11 cellular contexts compared by ENCODE assay signal in genomic region chr12:125331342-125332052, GRCh38.
DNase-seq lines count a peak whose midpoint lies in the region; ATAC-seq, FAIRE-seq and TF ChIP-seq lines count a peak whose summit lies in the region.
"Had no signal": no experiment of that assay in that cellular context is flagged by ENCODE, and none has a peak within 500 bp of the region (broad histone marks: within the 10 kb centered on the region; RNA-seq: fewer than 3 reads in every experiment).

No MANE protein-coding gene starts in this region.

- POLR2A ChIA-PET in HepG2 (lab: Yijun Ruan, JAX), result no interaction called here
- POLR2A ChIA-PET in naive thymus-derived CD8-positive, alpha-beta T cell (lab: Charles Lee), result no interaction called here

- no peak for TF ChIP-seq RAD21 in HepG2 (CRISPR knock-in tag; IDR thresholded peaks at IDR 0.05)

- no TSS peak for BruUV-seq in HepG2 (replicated peaks; lab: Mats Ljungman, UMichigan)

- H3K79me2 ChIP-seq in HepG2 (ENCODE audit: insufficient read depth, low read length), result no peaks in the 10 kb centered on the region

- peak overlapping the region; percentile 74 for H3K4me2 ChIP-seq in HepG2 (ENCODE audit: low read depth, low read length)

- WGBS in HepG2 (ENCODE audit: low lambda C conversion rate), result 28% methylated on average over 16 of the region's 16 CpGs
- 20 to 31% methylated on average over 16 of the region's 16 CpGs for WGBS in tibial nerve, 2 donors

- H3K27ac ChIP-seq in HepG2 (ENCODE audit: extremely low read length, insufficient read depth, low read length) (no peak overlapping the region), tibial nerve (peak overlapping the region in 3 of 4 donors; percentile 52 to 78 (median 77))

- peaks cover 0 to 13% (median 2%) of the 10 kb centered on the region in 9 donors for H3K9me3 Mint-ChIP-seq in naive thymus-derived CD8-positive, alpha-beta T cell

- CTCF ChIA-PET in HepG2 (lab: Yijun Ruan, JAX; ENCODE audit: low intra/inter-chr PET ratio, low total read pairs), result interaction anchor here (2.1 kb wide), 1 partner anchor 72 kb away, joined by 28 read pairs; no protein-coding TSS in a partner anchor

- 0 out of 2 replicates have a peak overlapping the region, but pooled peaks have one; percentile 3 for H3K9ac ChIP-seq in HepG2 (ENCODE audit: insufficient read depth, low read depth, low read length)

- TF ChIP-seq CTCF in choroid plexus epithelial cell (conservative IDR thresholded peaks at IDR 0.05; ENCODE audit: low read depth, low read length) (no peak), HepG2 (CRISPR knock-in tag; IDR thresholded peaks at IDR 0.05) (no peak), tibial nerve (IDR thresholded peaks at IDR 0.05) (no peak)

- H3K27ac Mint-ChIP-seq in naive thymus-derived CD8-positive, alpha-beta T cell, result no peak overlapping the region
- H3K27ac Mint-ChIP-seq in T-helper 17 cell, result no peak overlapping the region
- H3K27ac Mint-ChIP-seq: activated CD8-positive, alpha-beta memory T cell treated with anti-CD3 and anti-CD28 coated beads, Interleukin-2, amount 10 ng/mL, durations not matched to agents 7 days and 5 days had no signal

- peak overlapping the region; percentile 42 for H3K4me3 ChIP-seq in choroid plexus epithelial cell (ENCODE audit: low read depth, low read length)
- H3K4me3 ChIP-seq in HepG2 (replicated peaks in 1 of 3; ENCODE audit: insufficient read depth in 1 of 3, low read depth in 2 of 3, low read length in 3 of 3), result peak overlapping the region in 2 of 3 experiments; percentile 10 to 63; a peak in 1 of 6 replicates
- H3K4me3 ChIP-seq in tibial nerve, result peak overlapping the region; percentile 16 to 59 (median 40)

- intact Hi-C loops in HepG2 (cut with micrococcal nuclease; ENCODE audit: unreplicated experiment), result loop anchor here (1.0 kb wide), 2 partner anchors 72 to 148 kb away; no protein-coding TSS in a partner anchor

- H3K4me1 Mint-ChIP-seq in naive thymus-derived CD8-positive, alpha-beta T cell, result no peaks in the 10 kb centered on the region
- no peaks in the 10 kb centered on the region for H3K4me1 Mint-ChIP-seq in T-helper 17 cell
- H3K4me1 Mint-ChIP-seq: activated CD8-positive, alpha-beta memory T cell treated with anti-CD3 and anti-CD28 coated beads, Interleukin-2, amount 10 ng/mL, durations not matched to agents 7 days and 5 days had no signal

- DNase-seq in choroid plexus epithelial cell (ENCODE audit: low read depth) (peak; percentile 1), HepG2 (ENCODE audit: low spot score) (no peak), tibial nerve (ENCODE audit: low spot score in 2 of 2) (no peak), NCI-H774 (lab: John Stamatoyannopoulos, UW) (no peak), T-helper 17 cell (no peak), DMS 273 (lab: John Stamatoyannopoulos, UW; ENCODE audit: unreplicated experiment) (no peak)
- no peak for DNase-seq in naive thymus-derived CD8-positive, alpha-beta T cell
- DNase-seq: NCI-H524 treated with DMSO at 0.1 percent for 48 hours had no signal

- no peak overlapping the region for H3K4me3 Mint-ChIP-seq in naive thymus-derived CD8-positive, alpha-beta T cell
- no peak overlapping the region for H3K4me3 Mint-ChIP-seq in T-helper 17 cell
- H3K4me3 Mint-ChIP-seq: activated CD8-positive, alpha-beta memory T cell treated with anti-CD3 and anti-CD28 coated beads, Interleukin-2, amount 10 ng/mL, durations not matched to agents 7 days and 5 days had no signal

- H3K36me3 ChIP-seq in HepG2 (replicated peaks in 1 of 2; ENCODE audit: control insufficient read depth in 1 of 2, insufficient read depth in 2 of 2, low read length in 2 of 2), result no peaks in the 10 kb centered on the region
- no peaks in the 10 kb centered on the region for H3K36me3 ChIP-seq in tibial nerve

- peaks cover 11 to 82% (median 42%) of the 10 kb centered on the region in 5 donors for H3K27me3 Mint-ChIP-seq in naive thymus-derived CD8-positive, alpha-beta T cell
- H3K27me3 Mint-ChIP-seq in T-helper 17 cell, result peaks cover 65% of the 10 kb centered on the region

- ATAC-seq in HG02885 (IDR thresholded peaks at IDR 0.05; ENCODE audit: poor library complexity, unreplicated experiment), result peak; percentile 7
- peak; percentile 21; the same call in 2 of the 3 replicates for ATAC-seq in HepG2
- ATAC-seq in naive thymus-derived CD8-positive, alpha-beta T cell, result no peak
- no peak for ATAC-seq in T-helper 17 cell

- H3K27me3 ChIP-seq in HepG2 (ENCODE audit: control insufficient read depth in 1 of 2, insufficient read depth in 2 of 2, low read length in 2 of 2), result peaks cover 2 to 10% of the 10 kb centered on the region in 2 experiments; a peak in 2 of 5 replicates
- H3K27me3 ChIP-seq in tibial nerve, result peaks cover 0 to 10% of the 10 kb centered on the region in 2 donors

- peaks cover 0 to 6% (median 0%) of the 10 kb centered on the region in 3 donors for H3K36me3 Mint-ChIP-seq in naive thymus-derived CD8-positive, alpha-beta T cell
- no peaks in the 10 kb centered on the region for H3K36me3 Mint-ChIP-seq in T-helper 17 cell (ENCODE audit: low read depth)
- H3K36me3 Mint-ChIP-seq: activated CD8-positive, alpha-beta memory T cell treated with anti-CD3 and anti-CD28 coated beads, Interleukin-2, amount 10 ng/mL, durations not matched to agents 7 days and 5 days had no signal

- H3K4me1 ChIP-seq in HepG2 (ENCODE audit: insufficient read depth, low read length) (no peaks in the 10 kb centered on the region), tibial nerve (peaks cover 0 to 15% (median 2%) of the 10 kb centered on the region in 4 donors)

- TF ChIP-seq POLR2A in HepG2 (IDR thresholded peaks at IDR 0.05; ENCODE audit: insufficient read depth in 1 of 2, low read depth in 2 of 2, low read length in 2 of 2), result no peak
- TF ChIP-seq POLR2A in tibial nerve (IDR thresholded peaks at IDR 0.05), result no peak

- TF ChIP-seq EP300 in HepG2 (IDR thresholded peaks at IDR 0.05; ENCODE audit: low read depth in 2 of 2, low read length in 2 of 2) (no peak), HepG2 (CRISPR knock-in tag; IDR thresholded peaks at IDR 0.05; ENCODE audit: borderline replicate concordance) (no peak), tibial nerve (IDR thresholded peaks at IDR 0.05) (no peak)

- in situ Hi-C loops in HepG2 (cut with HindIII; ENCODE audit: extremely low pct_ligation_motif_present, low pct_unique_long_range_greater_than_20kb), result loop anchor here (5.0 kb wide), 1 partner anchor 71 kb away; no protein-coding TSS in a partner anchor

- no peak overlapping the region for H2AFZ ChIP-seq in HepG2 (ENCODE audit: low read length)

- FAIRE-seq in HepG2 (lab: Jason Lieb, UNC), result no peak
- FAIRE-seq: GM18507 had no signal

- no peaks in the 10 kb centered on the region for H4K20me1 ChIP-seq in HepG2 (ENCODE audit: insufficient read depth, low read length)

- H3K9me3 ChIP-seq in HepG2 (ENCODE audit: low read length), result no peaks in the 10 kb centered on the region
- peaks cover 0 to 12% (median 0%) of the 10 kb centered on the region in 4 donors for H3K9me3 ChIP-seq in tibial nerve
- H3K9me3 ChIP-seq in T-helper 17 cell (ENCODE audit: control insufficient read depth, low read length, poor library complexity, severe bottlenecking), result no peaks in the 10 kb centered on the region

TF ChIP-seq in HepG2, 621 proteins besides CTCF, POLR2A, EP300 and RAD21:
- TF ChIP-seq ZNF720 (CRISPR knock-in tag; IDR thresholded peaks at IDR 0.05), result no peak
- no peak for TF ChIP-seq MXI1 (IDR thresholded peaks at IDR 0.05; ENCODE audit: borderline replicate concordance, low read depth, low read length)
- 0 out of 2 replicates have a peak, but pooled peaks have one; percentile 5 for TF ChIP-seq ZNF431 (CRISPR knock-in tag; IDR thresholded peaks at IDR 0.05; ENCODE audit: borderline replicate concordance, low read depth)
- TF ChIP-seq EEA1 (CRISPR knock-in tag; IDR thresholded peaks at IDR 0.05; ENCODE audit: borderline replicate concordance), result no peak
- no peak for TF ChIP-seq GPN1 (CRISPR knock-in tag; IDR thresholded peaks at IDR 0.05; ENCODE audit: borderline replicate concordance)
- TF ChIP-seq ZNF850 (CRISPR knock-in tag; conservative IDR thresholded peaks at IDR 0.05), result no peak
- TF ChIP-seq MXD4 (CRISPR knock-in tag; IDR thresholded peaks at IDR 0.05), result no peak
- no peak for TF ChIP-seq U2AF1 (optimal IDR thresholded peaks at IDR 0.05; ENCODE audit: low read depth, low read length)
- TF ChIP-seq ZMYM4 (CRISPR knock-in tag; IDR thresholded peaks at IDR 0.05), result no peak
- TF ChIP-seq ZNF766 (CRISPR knock-in tag; IDR thresholded peaks at IDR 0.05; ENCODE audit: borderline replicate concordance), result 0 out of 2 replicates have a peak, but pooled peaks have one; percentile 8
- TF ChIP-seq ZNF768 (CRISPR knock-in tag; IDR thresholded peaks at IDR 0.05), result peak; percentile 89

Comparison
In these comparisons a context has a peak if more than half of its experiments do, and no peak if none do; other contexts are left out.
1. ATAC-seq: peak in HG02885 (single experiment) and HepG2 (single experiment); none in naive thymus-derived CD8-positive, alpha-beta T cell (0 of 2) and T-helper 17 cell (single experiment).
2. Peak in every context shown above with its lines, with median percentiles within 50 percentile points of each other: H3K4me3 ChIP-seq.